Comparison of ENCODE assay signal across 21 cellular contexts in genomic region chr20:50220093-50220893, GRCh38. TPM values are rescaled to one million over a fixed set of nuclear protein-coding genes. Genes with fewer than 3 reads are reported as not detected.
A peak's percentile ranks its signal among the peaks of the same experiment; 100 is the strongest.
DNase-seq lines count a peak whose midpoint lies in the region; ATAC-seq, FAIRE-seq and TF ChIP-seq lines count a peak whose summit lies in the region.
"Had no signal": no experiment of that assay in that cellular context is flagged by ENCODE, and none has a peak within 500 bp of the region (broad histone marks: within the 10 kb centered on the region; RNA-seq: fewer than 3 reads in every experiment).

No MANE protein-coding gene starts in this region.

- peak overlapping the region; percentile 18 for H3K27ac Mint-ChIP-seq in stimulated activated effector memory CD8-positive, alpha-beta T cell treated with anti-CD3 and anti-CD28 coated beads, Interleukin-12 subunit alpha, Interleukin-12 subunit beta, amount 100 ng/mL, for 72 hours
- no peak overlapping the region for H3K27ac Mint-ChIP-seq in activated CD4-positive, alpha-beta T cell treated with anti-CD3 and anti-CD28 coated beads, Interleukin-2, amount 10 ng/mL, durations not matched to agents 24 days and 14 days
- H3K27ac Mint-ChIP-seq: activated naive CD4-positive, alpha-beta T cell treated with anti-CD3 and anti-CD28 coated beads, Interleukin-2, amount 10 ng/mL, durations not matched to agents 7 days and 5 days; CD8-positive, alpha-beta T cell; GM23338; T-cell had no signal

- intact Hi-C loops in kidney (cut with DNase I) (loop anchor here (10.0 kb wide), 1 partner anchor 55 kb away; no protein-coding TSS in a partner anchor), transverse colon (cut with DNase I; ENCODE audit: low total_unique reads) (no loop called here)
- intact Hi-C loops in activated CD4-positive, alpha-beta T cell treated with anti-CD3 and anti-CD28 coated beads, Interleukin-2, amount 10 ng/mL, durations not matched to agents 24 days and 14 days (cut with micrococcal nuclease): no loop called here

- H3K4me3 Mint-ChIP-seq in stimulated activated effector memory CD8-positive, alpha-beta T cell treated with anti-CD3 and anti-CD28 coated beads, Interleukin-12 subunit alpha, Interleukin-12 subunit beta, amount 100 ng/mL, for 72 hours: no peak overlapping the region
- no peak overlapping the region for H3K4me3 Mint-ChIP-seq in activated CD4-positive, alpha-beta T cell treated with anti-CD3 and anti-CD28 coated beads, Interleukin-2, amount 10 ng/mL, durations not matched to agents 24 days and 14 days
- H3K4me3 Mint-ChIP-seq: activated naive CD4-positive, alpha-beta T cell treated with anti-CD3 and anti-CD28 coated beads, Interleukin-2, amount 10 ng/mL, durations not matched to agents 7 days and 5 days; CD8-positive, alpha-beta T cell; GM23338; T-cell had no signal

- no peak overlapping the region for H3K4me3 ChIP-seq in kidney (ENCODE audit: low read length in 2 of 2)
- H3K4me3 ChIP-seq in transverse colon: no peak overlapping the region
- H3K4me3 ChIP-seq: GM23338, MG63 had no signal

- H3K27me3 ChIP-seq in transverse colon: no peaks in the 10 kb centered on the region
- H3K27me3 ChIP-seq: MG63 had no signal

- DNase-seq in GF-D8 (lab: John Stamatoyannopoulos, UW) (peak; percentile 30), HTR-8/SVneo (ENCODE audit: insufficient read length, low spot score) (no peak), kidney (peak; percentile 64), left lobe of liver (ENCODE audit: low spot score) (no peak), transverse colon (no peak), T-helper 1 cell (no peak)
- DNase-seq in stimulated activated effector memory CD8-positive, alpha-beta T cell treated with anti-CD3 and anti-CD28 coated beads, Interleukin-12 subunit alpha, Interleukin-12 subunit beta, amount 100 ng/mL, for 72 hours (ENCODE audit: low spot score in 2 of 2): no peak
- no peak for DNase-seq in activated CD4-positive, alpha-beta T cell treated with anti-CD3 and anti-CD28 coated beads, Interleukin-2, amount 10 ng/mL, durations not matched to agents 24 days and 14 days
- DNase-seq: activated CD4-positive, alpha-beta T cell treated with anti-CD3 and anti-CD28 coated beads, Interleukin-2, amount 50 U/mL, for 48 hours; activated naive CD4-positive, alpha-beta T cell treated with anti-CD3 and anti-CD28 coated beads, Interleukin-2, amount 10 ng/mL, durations not matched to agents 7 days and 5 days; CD8-positive, alpha-beta T cell; DND-41; effector memory CD4-positive, alpha-beta T cell; left ventricle myocardium superior; NCI-H146; SHP77 treated with DMSO at 0.1 percent for 48 hours; stimulated activated CD4-positive, alpha-beta T cell treated with anti-CD3 and anti-CD28 coated beads, Interleukin-2, amount 100 ng/mL, for 48 hours; T-cell had no signal

- peaks cover 2 to 5% of the 10 kb centered on the region in 2 donors for H3K4me1 ChIP-seq in kidney (ENCODE audit: control insufficient read depth in 1 of 2, insufficient read depth in 1 of 2, low read depth in 1 of 2, low read length in 2 of 2)
- H3K4me1 ChIP-seq in transverse colon: peaks cover 4 to 14% (median 12%) of the 10 kb centered on the region in 4 donors

- no peaks in the 10 kb centered on the region for H3K36me3 ChIP-seq in kidney (ENCODE audit: control insufficient read depth in 1 of 2, insufficient read depth in 2 of 2, low read length in 2 of 2)
- H3K36me3 ChIP-seq in transverse colon: no peaks in the 10 kb centered on the region
- H3K36me3 ChIP-seq: MG63 had no signal

- peak; percentile 27 for ATAC-seq in stimulated activated effector memory CD8-positive, alpha-beta T cell treated with anti-CD3 and anti-CD28 coated beads, Interleukin-12 subunit alpha, Interleukin-12 subunit beta, amount 100 ng/mL, for 72 hours
- no peak for ATAC-seq in left lobe of liver
- ATAC-seq: CD8-positive, alpha-beta T cell; GM23338; left ventricle myocardium superior; T-cell had no signal

- FAIRE-seq in HTR-8/SVneo (lab: Jason Lieb, UNC) (peak; percentile 92), kidney (lab: Jason Lieb, UNC) (no peak)
- FAIRE-seq: astrocyte had no signal

- no peak overlapping the region for H3K27ac ChIP-seq in kidney (ENCODE audit: low read depth in 2 of 2, low read length in 2 of 2)
- H3K27ac ChIP-seq in transverse colon: no peak overlapping the region

- peaks cover 25% of the 10 kb centered on the region for H3K4me1 Mint-ChIP-seq in stimulated activated effector memory CD8-positive, alpha-beta T cell treated with anti-CD3 and anti-CD28 coated beads, Interleukin-12 subunit alpha, Interleukin-12 subunit beta, amount 100 ng/mL, for 72 hours
- peaks cover 8% of the 10 kb centered on the region for H3K4me1 Mint-ChIP-seq in activated CD4-positive, alpha-beta T cell treated with anti-CD3 and anti-CD28 coated beads, Interleukin-2, amount 10 ng/mL, durations not matched to agents 24 days and 14 days
- H3K4me1 Mint-ChIP-seq: activated naive CD4-positive, alpha-beta T cell treated with anti-CD3 and anti-CD28 coated beads, Interleukin-2, amount 10 ng/mL, durations not matched to agents 7 days and 5 days; T-cell had no signal

- no peaks in the 10 kb centered on the region for H3K36me3 Mint-ChIP-seq in stimulated activated effector memory CD8-positive, alpha-beta T cell treated with anti-CD3 and anti-CD28 coated beads, Interleukin-12 subunit alpha, Interleukin-12 subunit beta, amount 100 ng/mL, for 72 hours
- H3K36me3 Mint-ChIP-seq in activated CD4-positive, alpha-beta T cell treated with anti-CD3 and anti-CD28 coated beads, Interleukin-2, amount 10 ng/mL, durations not matched to agents 24 days and 14 days (ENCODE audit: low read depth): no peaks in the 10 kb centered on the region
- H3K36me3 Mint-ChIP-seq: activated naive CD4-positive, alpha-beta T cell treated with anti-CD3 and anti-CD28 coated beads, Interleukin-2, amount 10 ng/mL, durations not matched to agents 7 days and 5 days; CD8-positive, alpha-beta T cell had no signal

- TF ChIP-seq POLR2A in transverse colon (IDR thresholded peaks at IDR 0.05): no peak

- no peaks in the 10 kb centered on the region for H3K9me3 Mint-ChIP-seq in stimulated activated effector memory CD8-positive, alpha-beta T cell treated with anti-CD3 and anti-CD28 coated beads, Interleukin-12 subunit alpha, Interleukin-12 subunit beta, amount 100 ng/mL, for 72 hours
- no peaks in the 10 kb centered on the region for H3K9me3 Mint-ChIP-seq in activated CD4-positive, alpha-beta T cell treated with anti-CD3 and anti-CD28 coated beads, Interleukin-2, amount 10 ng/mL, durations not matched to agents 24 days and 14 days
- H3K9me3 Mint-ChIP-seq: activated naive CD4-positive, alpha-beta T cell treated with anti-CD3 and anti-CD28 coated beads, Interleukin-2, amount 10 ng/mL, durations not matched to agents 7 days and 5 days; CD8-positive, alpha-beta T cell; GM23338 had no signal

- no peak overlapping the region for H3K9ac ChIP-seq in kidney (ENCODE audit: low read length in 2 of 2)

- in situ Hi-C loops in transverse colon (cut with MboI; ENCODE audit: low pct_ligation_motif_present in 1 of 4, low pct_unique_long_range_greater_than_20kb in 1 of 4, low sequenced_read_pairs in 3 of 4): loop anchor here in 1 of 4 donors (25.0 kb wide), 1 partner anchor 117 kb away; no protein-coding TSS in a partner anchor

- no peak for TF ChIP-seq EP300 in transverse colon (IDR thresholded peaks at IDR 0.05; ENCODE audit: low read depth)

- 71% methylated on average over 11 of the region's 11 CpGs; no CpG with 5 or more reads in 1 of the 2 donors for WGBS in transverse colon (ENCODE audit: low coverage in 1 of 2), 2 donors

- TF ChIP-seq CTCF in kidney (IDR thresholded peaks at IDR 0.05; ENCODE audit: borderline replicate concordance, extremely low read depth, insufficient read depth) (no peak), transverse colon (IDR thresholded peaks at IDR 0.05) (no peak)

- H3K27me3 Mint-ChIP-seq in activated CD4-positive, alpha-beta T cell treated with anti-CD3 and anti-CD28 coated beads, Interleukin-2, amount 10 ng/mL, durations not matched to agents 24 days and 14 days: peaks cover under 1% of the 10 kb centered on the region

- H3K9me3 ChIP-seq in kidney (ENCODE audit: control insufficient read depth in 1 of 2, low read length in 2 of 2) (no peaks in the 10 kb centered on the region), transverse colon (no peaks in the 10 kb centered on the region)

RNA-seq across cellular contexts. Expression of gene CEBPB, which starts 29.7 kb away (rescaled TPM):
- total RNA-seq in kidney: 81.4 TPM
- polyA plus RNA-seq in kidney (ENCODE audit: insufficient read depth, low read depth, low replicate concordance): 33.6 TPM
- 215 TPM for total RNA-seq in left lobe of liver
- 45.5 and 45.9 TPM in 2 replicates for total RNA-seq in activated CD4-positive, alpha-beta T cell treated with anti-CD3 and anti-CD28 coated beads, Interleukin-2, amount 10 ng/mL, durations not matched to agents 24 days and 14 days
- total RNA-seq in transverse colon: 10 to 100 TPM; 26.1 to 78.9 (median 57.1) TPM

Comparison
In these comparisons a context has a peak if more than half of its experiments do, and no peak if none do; other contexts are left out.
1. DNase-seq: peak in GF-D8 (single experiment) and kidney (single experiment); none in HTR-8/SVneo (single experiment), stimulated activated effector memory CD8-positive, alpha-beta T cell treated with anti-CD3 and anti-CD28 coated beads, Interleukin-12 subunit alpha, Interleukin-12 subunit beta, amount 100 ng/mL, for 72 hours (0 of 2), left lobe of liver (single experiment), activated CD4-positive, alpha-beta T cell treated with anti-CD3 and anti-CD28 coated beads, Interleukin-2, amount 10 ng/mL, durations not matched to agents 24 days and 14 days (single experiment), transverse colon (single experiment) and T-helper 1 cell (0 of 5).